10 cellular contexts compared by ENCODE assay signal in the genomic region with DNA sequence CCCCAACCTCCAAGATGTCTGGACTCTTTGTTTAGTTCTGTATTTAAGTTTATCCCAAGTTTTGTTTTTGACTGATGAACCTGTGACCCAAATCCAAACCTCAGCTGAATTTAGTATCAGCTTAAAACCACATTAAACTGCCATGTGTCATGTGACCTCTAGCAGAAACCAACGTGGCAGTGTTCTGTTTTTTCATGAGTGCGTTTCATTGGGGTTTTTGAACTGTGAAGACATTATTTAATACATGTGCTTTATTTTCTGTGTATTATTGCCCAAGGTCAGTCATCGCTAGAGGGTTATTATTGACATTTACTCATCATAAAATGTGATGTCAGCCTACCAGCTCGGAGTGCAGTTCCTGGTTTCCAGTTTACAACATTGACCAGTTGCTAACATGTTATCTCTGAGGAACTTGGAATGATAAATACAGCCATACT. TPM values are rescaled to one million over a fixed set of nuclear protein-coding genes. Genes with fewer than 3 reads are reported as not detected.
DNase-seq lines count a peak whose midpoint lies in the region; FAIRE-seq and TF ChIP-seq lines count a peak whose summit lies in the region.
"Had no signal": no experiment of that assay in that cellular context is flagged by ENCODE, and none has a peak within 500 bp of the region (broad histone marks: within the 10 kb centered on the region; RNA-seq: fewer than 3 reads in every experiment).

No MANE protein-coding gene starts in this region.

- H3K79me2 ChIP-seq in OCI-LY1 (ENCODE audit: insufficient read depth, low read length), result no peaks in the 10 kb centered on the region

- H3K9me2 ChIP-seq in OCI-LY1 (ENCODE audit: low read depth, low read length), result no peaks in the 10 kb centered on the region

- intact Hi-C loops in dorsolateral prefrontal cortex (cut with DNase I), result no loop called here

- no peaks in the 10 kb centered on the region for H3K36me3 ChIP-seq in OCI-LY1 (ENCODE audit: insufficient read depth, low read length)
- H3K36me3 ChIP-seq: Peyer's patch had no signal

- H3K4me1 ChIP-seq in OCI-LY1 (ENCODE audit: insufficient read depth, low read length, severe bottlenecking), result peaks cover 25% of the 10 kb centered on the region

- H3K4me2 ChIP-seq in OCI-LY1 (ENCODE audit: low read length), result peak overlapping the region; percentile 70

- H3K27ac Mint-ChIP-seq in progenitor cell of endocrine pancreas, result no peak overlapping the region

- peaks cover 5% of the 10 kb centered on the region for H3K36me3 Mint-ChIP-seq in progenitor cell of endocrine pancreas (ENCODE audit: insufficient read depth)

- H3K27me3 Mint-ChIP-seq in progenitor cell of endocrine pancreas, result peaks cover 12% of the 10 kb centered on the region

- H3F3A ChIP-seq in OCI-LY1 (ENCODE audit: insufficient read depth, low read length), result no peaks in the 10 kb centered on the region

- H3K27ac ChIP-seq in OCI-LY1 (ENCODE audit: low read depth, low read length, poor library complexity, severe bottlenecking) (peak overlapping the region; percentile 80), dorsolateral prefrontal cortex (peak overlapping the region in 37 of 59 donors; percentile 4 to 98 (median 96))

- H3K9me3 Mint-ChIP-seq in progenitor cell of endocrine pancreas (ENCODE audit: low read depth), result no peaks in the 10 kb centered on the region

- FAIRE-seq in GM12892 (lab: Jason Lieb, UNC), result peak; percentile 87
- FAIRE-seq: colon had no signal

- H3K4me1 Mint-ChIP-seq in progenitor cell of endocrine pancreas (ENCODE audit: low read depth), result peaks cover 9% of the 10 kb centered on the region

- TF ChIP-seq POLR2A in GM12892 (IDR thresholded peaks at IDR 0.05; ENCODE audit: low read depth, low read length), result no peak

- H3K9ac ChIP-seq in OCI-LY1 (ENCODE audit: low read length), result peak overlapping the region; percentile 2; the same call in 1 of the 2 replicates

- H3K4me3 ChIP-seq in OCI-LY1 (ENCODE audit: low read depth, low read length, poor library complexity, severe bottlenecking), result peak overlapping the region; percentile 64
- H3K4me3 ChIP-seq in dorsolateral prefrontal cortex, result peak overlapping the region in 35 of 59 donors; percentile 11 to 94 (median 80)
- H3K4me3 ChIP-seq: Peyer's patch had no signal

- H4K20me1 ChIP-seq in OCI-LY1 (ENCODE audit: insufficient read depth, low read length), result no peaks in the 10 kb centered on the region

- H3K27me3 ChIP-seq in OCI-LY1 (ENCODE audit: insufficient read depth, low read length), result no peaks in the 10 kb centered on the region
- no peaks in the 10 kb centered on the region for H3K27me3 ChIP-seq in dorsolateral prefrontal cortex
- H3K27me3 ChIP-seq: Peyer's patch had no signal

- no peak for DNase-seq in GM12892 (ENCODE audit: insufficient read length)
- DNase-seq in dorsolateral prefrontal cortex, result no peak
- no peak for DNase-seq in progenitor cell of endocrine pancreas (ENCODE audit: low spot score, unreplicated experiment)
- no peak for DNase-seq in C1 segment of cervical spinal cord (lab: John Stamatoyannopoulos, UW)
- DNase-seq in Kasumi-1 (lab: John Stamatoyannopoulos, UW), result no peak
- no peak for DNase-seq in activated CD8-positive, alpha-beta memory T cell treated with anti-CD3 and anti-CD28 coated beads, Interleukin-2, amount 50 U/mL, for 4 hours
- DNase-seq: NCI-H1092 treated with DMSO at 0.1 percent for 48 hours, Peyer's patch had no signal

- no peak overlapping the region for H2AFZ ChIP-seq in OCI-LY1 (ENCODE audit: low read length)

- TF ChIP-seq CTCF in OCI-LY1 (IDR thresholded peaks at IDR 0.05; ENCODE audit: low read length) (no peak), dorsolateral prefrontal cortex (IDR thresholded peaks at IDR 0.05 in 54 of 56, conservative IDR thresholded peaks at IDR 0.05 in 2 of 56; ENCODE audit: low read depth in 1 of 56, partially characterized antibody in 56 of 56) (no peak), progenitor cell of endocrine pancreas (IDR thresholded peaks at IDR 0.05; ENCODE audit: unreplicated experiment) (no peak)

- peak overlapping the region; percentile 24 for H3K4me3 Mint-ChIP-seq in progenitor cell of endocrine pancreas (ENCODE audit: low read depth)

- no peaks in the 10 kb centered on the region for H3K9me3 ChIP-seq in OCI-LY1 (ENCODE audit: low read length)
- H3K9me3 ChIP-seq: Peyer's patch had no signal

RNA-seq across cellular contexts. Expression of gene TLCD5, which starts 1.8 kb away (rescaled TPM):
- polyA plus RNA-seq in GM12892 (2012; ENCODE audit: missing spikeins), result 1.8 TPM
- total RNA-seq in dorsolateral prefrontal cortex (10 to 100 TPM; 10.5 to 31.8 (median 18.5) TPM), progenitor cell of endocrine pancreas (8.9 and 9.3 TPM in 2 replicates)

RNA-seq across cellular contexts. Expression of gene ARHGEF12, which starts 9.3 kb away (rescaled TPM):
- 11.9 TPM for polyA plus RNA-seq in GM12892 (2012; ENCODE audit: missing spikeins)
- total RNA-seq in dorsolateral prefrontal cortex (100 to 1,000 TPM; 103 to 277 (median 191) TPM), progenitor cell of endocrine pancreas (64.9 and 66.2 TPM in 2 replicates)
